Comparison of ENCODE assay signal across 18 cellular contexts in genomic region chr4:40182979-40183378, GRCh38. TPM values are rescaled to one million over a fixed set of nuclear protein-coding genes. Genes with fewer than 3 reads are reported as not detected.
"Had no signal": no experiment of that assay in that cellular context is flagged by ENCODE, and none has a peak within 500 bp of the region (broad histone marks: within the 10 kb centered on the region; RNA-seq: fewer than 3 reads in every experiment).

No MANE protein-coding gene starts in this region.

- H3K4me3 Mint-ChIP-seq: mesothelial cell of epicardium, nephron had no signal

- H3K9ac ChIP-seq: parathyroid adenoma had no signal

- H3K27ac ChIP-seq: parathyroid adenoma, right lobe of liver, thoracic aorta, upper lobe of left lung, WERI-Rb-1 had no signal

- H3K4me2 ChIP-seq: smooth muscle cell had no signal

- H3K27me3 Mint-ChIP-seq: activated naive CD8-positive, alpha-beta T cell had no signal

- H3K4me3 ChIP-seq: esophagus squamous epithelium, lung, right lobe of liver, smooth muscle cell, thoracic aorta, upper lobe of left lung had no signal

- H3K27me3 ChIP-seq: esophagus squamous epithelium, right lobe of liver, upper lobe of left lung had no signal

- H3K27ac Mint-ChIP-seq: mesothelial cell of epicardium, nephron had no signal

- H3K36me3 ChIP-seq: esophagus squamous epithelium, right lobe of liver, thoracic aorta, upper lobe of left lung, WERI-Rb-1 had no signal

- DNase-seq: activated CD4-positive, alpha-beta T cell treated with anti-CD3 and anti-CD28 coated beads, Interleukin-2, amount 50 U/mL, for 4 hours; dermis blood vessel endothelial cell; effector memory CD4-positive, alpha-beta T cell; esophagus squamous epithelium; islet precursor cell; right lobe of liver; stimulated activated CD4-positive, alpha-beta T cell treated with anti-CD3 and anti-CD28 coated beads, Interleukin-4, amount 100 ng/mL, for 24 hours; upper lobe of left lung; WERI-Rb-1 had no signal

- H3K36me3 Mint-ChIP-seq: mesothelial cell of epicardium; stimulated activated effector memory CD8-positive, alpha-beta T cell treated with anti-CD3 and anti-CD28 coated beads, Interleukin-12 subunit alpha, Interleukin-12 subunit beta, amount 100 ng/mL, for 72 hours had no signal

- H3K4me1 ChIP-seq: parathyroid adenoma, right lobe of liver, upper lobe of left lung had no signal

- H3K9me3 Mint-ChIP-seq: nephron; stimulated activated effector memory CD8-positive, alpha-beta T cell treated with anti-CD3 and anti-CD28 coated beads, Interleukin-12 subunit alpha, Interleukin-12 subunit beta, amount 100 ng/mL, for 72 hours had no signal

- H3K9me3 ChIP-seq: esophagus squamous epithelium, right lobe of liver, thoracic aorta, upper lobe of left lung had no signal

RNA-seq across cellular contexts. Expression of gene RHOH, which starts 13.9 kb away (rescaled TPM):
- total RNA-seq: endothelial cell of umbilical vein, smooth muscle cell had no signal
- polyA plus RNA-seq: endothelial cell of umbilical vein had no signal
